In the genomic region with DNA sequence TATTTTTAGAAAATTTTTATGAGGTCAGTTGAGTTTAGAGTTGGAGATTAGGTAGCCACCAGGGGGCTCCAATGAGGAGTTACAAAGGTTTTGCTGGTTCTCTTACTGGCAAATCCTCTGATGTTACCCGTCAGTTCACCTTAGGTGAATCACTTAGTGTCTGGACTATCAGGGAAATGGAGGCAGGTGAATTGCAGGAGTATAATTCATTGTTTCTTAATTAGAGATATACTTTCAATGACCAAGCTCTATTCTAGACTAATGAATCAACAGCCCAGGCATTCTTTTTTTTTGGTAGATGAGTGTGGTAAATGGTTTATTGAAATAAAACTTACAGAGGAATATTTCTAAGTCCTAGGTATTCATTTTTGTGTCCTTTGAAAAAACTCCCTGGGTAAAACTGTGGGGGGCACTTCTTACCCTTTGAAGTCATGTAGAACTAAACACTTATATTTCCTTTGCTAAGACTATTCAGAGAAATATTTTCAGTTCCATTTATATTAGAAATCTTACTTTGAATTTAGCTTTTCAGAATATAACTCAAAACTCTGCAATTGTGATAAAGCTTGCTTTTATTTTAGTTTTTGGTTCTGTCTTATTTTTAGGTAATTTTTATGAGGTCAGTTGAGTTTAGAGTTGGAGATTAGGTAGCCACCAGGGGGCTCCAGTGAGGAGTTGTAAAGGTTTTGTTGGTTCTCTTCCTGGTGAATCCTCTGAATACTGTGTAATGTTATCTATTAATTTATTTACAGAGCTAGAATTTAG, we compare ENCODE assay signal across 8 cellular contexts. TPM values are rescaled to one million over a fixed set of nuclear protein-coding genes. Genes with fewer than 3 reads are reported as not detected.
A peak's percentile ranks its signal among the peaks of the same experiment; 100 is the strongest.
DNase-seq lines count a peak whose midpoint lies in the region; ATAC-seq, FAIRE-seq and TF ChIP-seq lines count a peak whose summit lies in the region.

No MANE protein-coding gene starts in this region.

- H3K9ac ChIP-seq in endothelial cell of umbilical vein (replicated peaks; ENCODE audit: extremely low read depth, insufficient read depth, low read length): no peak overlapping the region

- no peak overlapping the region for H3K4me3 Mint-ChIP-seq in activated CD8-positive, alpha-beta T cell treated with anti-CD3 and anti-CD28 coated beads for 36 hours
- no peak overlapping the region for H3K4me3 Mint-ChIP-seq in naive thymus-derived CD8-positive, alpha-beta T cell

- H3K36me3 ChIP-seq in endothelial cell of umbilical vein (ENCODE audit: control insufficient read depth in 2 of 2, extremely low read depth in 1 of 2, insufficient read depth in 2 of 2, low read length in 2 of 2) (peaks cover 16 to 22% of the 10 kb centered on the region in 2 experiments), transverse colon (peaks cover 0 to 39% (median 18%) of the 10 kb centered on the region in 4 donors)

- peak; percentile 69 for ATAC-seq in activated CD8-positive, alpha-beta T cell treated with anti-CD3 and anti-CD28 coated beads for 36 hours
- peak; percentile 90 to 91 for ATAC-seq in naive thymus-derived CD8-positive, alpha-beta T cell
- ATAC-seq in HG02852 (IDR thresholded peaks at IDR 0.05; ENCODE audit: unreplicated experiment): no peak

- POLR2A ChIA-PET in activated CD8-positive, alpha-beta T cell treated with anti-CD3 and anti-CD28 coated beads for 36 hours (lab: Charles Lee): interaction anchor here (1.3 to 1.6 kb wide), 3 partner anchors 18 to 22 kb away, joined by 3 to 8 read pairs (median 4); partner anchors contain the start of gene PSMD11
- POLR2A ChIA-PET in endothelial cell of umbilical vein (lab: Charles Lee): no interaction called here
- POLR2A ChIA-PET in naive thymus-derived CD8-positive, alpha-beta T cell (lab: Charles Lee): interaction anchor here (0.5 to 1.5 kb wide), 3 partner anchors 25 to 256 kb away, joined by 3 read pairs; partner anchors contain the start of gene CDK5R1

- H3K27me3 ChIP-seq in endothelial cell of umbilical vein (ENCODE audit: control insufficient read depth in 2 of 2, insufficient read depth in 2 of 2, low read length in 2 of 2) (no peaks in the 10 kb centered on the region), transverse colon (no peaks in the 10 kb centered on the region)

- no peaks in the 10 kb centered on the region for H3K9me1 ChIP-seq in endothelial cell of umbilical vein (replicated peaks; ENCODE audit: control insufficient read depth, extremely low read depth, insufficient read depth, low read length)

- no peaks in the 10 kb centered on the region for H3K9me3 Mint-ChIP-seq in activated CD8-positive, alpha-beta T cell treated with anti-CD3 and anti-CD28 coated beads for 36 hours
- no peaks in the 10 kb centered on the region for H3K9me3 Mint-ChIP-seq in naive thymus-derived CD8-positive, alpha-beta T cell

- H3K4me3 ChIP-seq in endothelial cell of umbilical vein (replicated peaks in 1 of 3; ENCODE audit: insufficient read depth in 1 of 3, low read depth in 1 of 3, low read length in 3 of 3) (no peak overlapping the region), transverse colon (no peak overlapping the region)

- H3K27ac ChIP-seq in endothelial cell of umbilical vein (ENCODE audit: insufficient read depth, low read depth, low read length) (no peak overlapping the region), transverse colon (no peak overlapping the region)

- H3K4me1 ChIP-seq in endothelial cell of umbilical vein (ENCODE audit: control insufficient read depth, extremely low read depth, insufficient read depth, low read length): no peaks in the 10 kb centered on the region
- peaks cover 0 to 5% (median 1%) of the 10 kb centered on the region in 4 donors for H3K4me1 ChIP-seq in transverse colon

- dilution Hi-C loops in endothelial cell of umbilical vein (cut with MboI; ENCODE audit: extremely low pct_ligation_motif_present, low sequenced_read_pairs): no loop called here

- no TSS peak for BruUV-seq in endothelial cell of umbilical vein (replicated peaks; lab: Mats Ljungman, UMichigan)

- H3K4me2 ChIP-seq in endothelial cell of umbilical vein (ENCODE audit: insufficient read depth, low read length): no peak overlapping the region

- WGBS in transverse colon (ENCODE audit: low coverage in 1 of 2), 2 donors: 43 to 45% methylated on average over 1 of the region's 1 CpG

- no peak overlapping the region for H2AFZ ChIP-seq in endothelial cell of umbilical vein (ENCODE audit: low read depth, low read length)

- H3K79me2 ChIP-seq in endothelial cell of umbilical vein (ENCODE audit: control insufficient read depth, insufficient read depth, low read length): peaks cover 52% of the 10 kb centered on the region

- TF ChIP-seq POLR2A in endothelial cell of umbilical vein (IDR thresholded peaks at IDR 0.05; ENCODE audit: low read depth, low read length) (no peak), transverse colon (IDR thresholded peaks at IDR 0.05) (no peak)

- peaks cover 35% of the 10 kb centered on the region for H3K4me1 Mint-ChIP-seq in activated CD8-positive, alpha-beta T cell treated with anti-CD3 and anti-CD28 coated beads for 36 hours (ENCODE audit: low read depth)
- H3K4me1 Mint-ChIP-seq in naive thymus-derived CD8-positive, alpha-beta T cell: peaks cover 14 to 37% (median 28%) of the 10 kb centered on the region in 4 donors

- CTCF ChIA-PET in activated CD8-positive, alpha-beta T cell treated with anti-CD3 and anti-CD28 coated beads for 36 hours (lab: Charles Lee): interaction anchor here (0.6 to 5.6 kb wide), 73 partner anchors 8 to 474 kb away, joined by 3 to 164 read pairs (median 5); partner anchors contain the start of genes CDK5R1, MYO1D and PSMD11
- CTCF ChIA-PET in endothelial cell of umbilical vein (lab: Charles Lee): interaction anchor here (0.7 to 3.8 kb wide), 24 partner anchors 8 to 1289 kb away, joined by 3 to 42 read pairs (median 4); partner anchors contain the start of genes CDK5R1 and PSMD11

- DNase-seq in GM19239 (ENCODE audit: insufficient read length, low spot score) (peak; percentile 31), NCI-H526 treated with DMSO at 0.1 percent for 48 hours (lab: John Stamatoyannopoulos, UW) (peak; percentile 49), endothelial cell of umbilical vein (ENCODE audit: low read depth, low spot score) (peak; percentile 69), transverse colon (peak; percentile 63)
- peak; percentile 85 for DNase-seq in activated CD8-positive, alpha-beta T cell treated with anti-CD3 and anti-CD28 coated beads for 36 hours
- peak; percentile 42 to 78 (median 60) for DNase-seq in naive thymus-derived CD8-positive, alpha-beta T cell

- intact Hi-C loops in activated CD8-positive, alpha-beta T cell treated with anti-CD3 and anti-CD28 coated beads for 36 hours (cut with micrococcal nuclease): no loop called here
- intact Hi-C loops in endothelial cell of umbilical vein (cut with micrococcal nuclease): loop anchor here (1.0 kb wide), 1 partner anchor 293 kb away; no protein-coding TSS in a partner anchor
- intact Hi-C loops in transverse colon (cut with DNase I; ENCODE audit: low total_unique reads): no loop called here

- H3K36me3 Mint-ChIP-seq in activated CD8-positive, alpha-beta T cell treated with anti-CD3 and anti-CD28 coated beads for 36 hours (ENCODE audit: low read depth): peaks cover 65% of the 10 kb centered on the region
- H3K36me3 Mint-ChIP-seq in naive thymus-derived CD8-positive, alpha-beta T cell: peaks cover 7 to 91% (median 32%) of the 10 kb centered on the region in 3 donors

- no peak for TF ChIP-seq EP300 in transverse colon (IDR thresholded peaks at IDR 0.05; ENCODE audit: low read depth)

- FAIRE-seq in A204.1 (lab: Jason Lieb, UNC) (peak; percentile 82), GM19239 (lab: Jason Lieb, UNC) (peak; percentile 74), endothelial cell of umbilical vein (lab: Jason Lieb, UNC) (peak; percentile 53)

- H3K9me3 ChIP-seq in endothelial cell of umbilical vein (replicated peaks; ENCODE audit: control insufficient read depth, insufficient read depth, low read length) (no peaks in the 10 kb centered on the region), transverse colon (no peaks in the 10 kb centered on the region)

- in situ Hi-C loops in transverse colon (cut with MboI; ENCODE audit: low pct_ligation_motif_present in 1 of 4, low pct_unique_long_range_greater_than_20kb in 1 of 4, low sequenced_read_pairs in 3 of 4): loop anchor here in 2 of 4 donors (25.0 kb wide), 1 partner anchor 300 kb away; no protein-coding TSS in a partner anchor

- no peaks in the 10 kb centered on the region for H3K27me3 Mint-ChIP-seq in activated CD8-positive, alpha-beta T cell treated with anti-CD3 and anti-CD28 coated beads for 36 hours
- no peaks in the 10 kb centered on the region for H3K27me3 Mint-ChIP-seq in naive thymus-derived CD8-positive, alpha-beta T cell

- TF ChIP-seq CTCF in activated CD8-positive, alpha-beta T cell treated with anti-CD3 and anti-CD28 coated beads for 36 hours (IDR thresholded peaks at IDR 0.05): peak; percentile 62
- peak; percentile 59 to 67 for TF ChIP-seq CTCF in endothelial cell of umbilical vein (IDR thresholded peaks at IDR 0.05; ENCODE audit: extremely low read depth in 1 of 2, insufficient read depth in 1 of 2, low read depth in 1 of 2, low read length in 2 of 2)
- peak; percentile 35 to 50 (median 36) for TF ChIP-seq CTCF in transverse colon (IDR thresholded peaks at IDR 0.05)

- peak overlapping the region; percentile 50 for H3K27ac Mint-ChIP-seq in activated CD8-positive, alpha-beta T cell treated with anti-CD3 and anti-CD28 coated beads for 36 hours
- H3K27ac Mint-ChIP-seq in naive thymus-derived CD8-positive, alpha-beta T cell: peak overlapping the region in 8 of 10 donors; percentile 0 to 68 (median 54)

- peaks cover 11% of the 10 kb centered on the region for H4K20me1 ChIP-seq in endothelial cell of umbilical vein (replicated peaks; ENCODE audit: control insufficient read depth, extremely low read depth, insufficient read depth, low read length)

RNA-seq across cellular contexts. Expression of gene PSMD11, which starts 17.7 kb away (rescaled TPM):
- total RNA-seq in activated CD8-positive, alpha-beta T cell treated with anti-CD3 and anti-CD28 coated beads for 36 hours: 100 to 1,000 TPM; 119 to 130 TPM
- total RNA-seq in endothelial cell of umbilical vein: 153 and 161 TPM in 2 replicates
- 56.4 and 59.4 TPM in 2 replicates for polyA plus RNA-seq in endothelial cell of umbilical vein
- 84.0 and 84.8 TPM in 2 replicates for polyA plus RNA-seq in endothelial cell of umbilical vein (2011; cell fraction: cytosol; rRNA removed)
- polyA plus RNA-seq in endothelial cell of umbilical vein (2011; cell fraction: nucleus; rRNA removed): 93.1 and 112 TPM in 2 replicates
- 117 and 183 TPM in 2 replicates for polyA plus RNA-seq in endothelial cell of umbilical vein (2012)
- 167 and 171 TPM in 2 replicates for polyA minus RNA-seq in endothelial cell of umbilical vein
- 90.0 TPM for polyA minus RNA-seq in endothelial cell of umbilical vein (2011; cell fraction: cytosol; rRNA and poly(A)+ RNA removed)
- 83.6 and 138 TPM in 2 replicates for polyA minus RNA-seq in endothelial cell of umbilical vein (2011; cell fraction: nucleus; rRNA and poly(A)+ RNA removed)
- 10 to 100 TPM; 64.9 to 72.2 TPM for total RNA-seq in naive thymus-derived CD8-positive, alpha-beta T cell
- polyA plus RNA-seq in naive thymus-derived CD8-positive, alpha-beta T cell: 100 to 1,000 TPM; 102 to 122 (median 112) TPM
- 100 to 1,000 TPM in 1 of 4 donors, 10 to 100 TPM in 3; 20.9 to 238 (median 62.3) TPM for total RNA-seq in transverse colon

RNA-seq across cellular contexts. Expression of gene CDK5R1, which starts 24.8 kb away (rescaled TPM):
- total RNA-seq in activated CD8-positive, alpha-beta T cell treated with anti-CD3 and anti-CD28 coated beads for 36 hours: 10 to 100 TPM; 10.2 to 10.5 TPM
- total RNA-seq in endothelial cell of umbilical vein (3.9 and 6.1 TPM in 2 replicates), transverse colon (10 to 100 TPM in 1 of 4 donors, 1 to 10 TPM in 3; 1.3 to 41.2 (median 2.4) TPM)
- 1.5 and 1.6 TPM in 2 replicates for polyA plus RNA-seq in endothelial cell of umbilical vein
- 0.93 and 1.1 TPM in 2 replicates for polyA plus RNA-seq in endothelial cell of umbilical vein (2011; cell fraction: cytosol; rRNA removed)
- polyA plus RNA-seq in endothelial cell of umbilical vein (2011; cell fraction: nucleus; rRNA removed): 2.9 and 3.0 TPM in 2 replicates
- polyA plus RNA-seq in endothelial cell of umbilical vein (2012): 2.7 and 3.8 TPM in 2 replicates
- polyA minus RNA-seq in endothelial cell of umbilical vein: 1.6 and 2.1 TPM in 2 replicates
- polyA minus RNA-seq in endothelial cell of umbilical vein (2011; cell fraction: cytosol; rRNA and poly(A)+ RNA removed): 0.31 TPM
- 1.4 and 1.8 TPM in 2 replicates for polyA minus RNA-seq in endothelial cell of umbilical vein (2011; cell fraction: nucleus; rRNA and poly(A)+ RNA removed)
- 10 to 100 TPM; 17.6 to 17.8 TPM for total RNA-seq in naive thymus-derived CD8-positive, alpha-beta T cell
- 10 to 100 TPM in 1 of 3 donors, 1 to 10 TPM in 2; 5.9 to 12.0 (median 9.6) TPM for polyA plus RNA-seq in naive thymus-derived CD8-positive, alpha-beta T cell

Comparison
In these comparisons a context has a peak if more than half of its experiments do, and no peak if none do; other contexts are left out.
1. DNase-seq: peak in every context shown above with its lines; median percentile 85 in activated CD8-positive, alpha-beta T cell treated with anti-CD3 and anti-CD28 coated beads for 36 hours; 69 in endothelial cell of umbilical vein; 63 in transverse colon; 60 in naive thymus-derived CD8-positive, alpha-beta T cell; 49 in NCI-H526 treated with DMSO at 0.1 percent for 48 hours; 31 in GM19239.